ENCODE assay signal across 13 cellular contexts in genomic region chr14:24240110-24240918, GRCh38. TPM values are rescaled to one million over a fixed set of nuclear protein-coding genes. Genes with fewer than 3 reads are reported as not detected.
A peak's percentile ranks its signal among the peaks of the same experiment; 100 is the strongest.
DNase-seq lines count a peak whose midpoint lies in the region; ATAC-seq, FAIRE-seq and TF ChIP-seq lines count a peak whose summit lies in the region.
"Had no signal": no experiment of that assay in that cellular context is flagged by ENCODE, and none has a peak within 500 bp of the region (broad histone marks: within the 10 kb centered on the region; RNA-seq: fewer than 3 reads in every experiment).

No MANE protein-coding gene starts in this region.

- no peaks in the 10 kb centered on the region for H3K27me3 ChIP-seq in adrenal gland
- no peaks in the 10 kb centered on the region for H3K27me3 ChIP-seq in muscle layer of colon (ENCODE audit: control insufficient read depth in 1 of 2, insufficient read depth in 2 of 2, low read length in 2 of 2)
- H3K27me3 ChIP-seq in transverse colon, result no peaks in the 10 kb centered on the region
- no peaks in the 10 kb centered on the region for H3K27me3 ChIP-seq in pancreas

- peak overlapping the region; percentile 71 for H3K27ac Mint-ChIP-seq in activated T-cell treated with anti-CD3 and anti-CD28 coated beads, Interleukin-2, amount 50 U/mL, for 72 hours

- no peaks in the 10 kb centered on the region for H3K27me3 Mint-ChIP-seq in activated T-cell treated with anti-CD3 and anti-CD28 coated beads, Interleukin-2, amount 50 U/mL, for 72 hours (ENCODE audit: low read depth)

- TF ChIP-seq CTCF in adrenal gland (IDR thresholded peaks at IDR 0.05), result no peak
- TF ChIP-seq CTCF in transverse colon (IDR thresholded peaks at IDR 0.05), result no peak
- no peak for TF ChIP-seq CTCF in pancreas (IDR thresholded peaks at IDR 0.05)

- TF ChIP-seq POLR2A in adrenal gland (IDR thresholded peaks at IDR 0.05), result no peak
- TF ChIP-seq POLR2A in transverse colon (IDR thresholded peaks at IDR 0.05), result no peak

- ATAC-seq in activated T-cell treated with anti-CD3 and anti-CD28 coated beads, Interleukin-2, amount 50 U/mL, for 72 hours (replicated peaks in 1 of 2), result no peak
- no peak for ATAC-seq in HG03139 (IDR thresholded peaks at IDR 0.05; ENCODE audit: unreplicated experiment)
- no peak for ATAC-seq in pancreas
- ATAC-seq: left ventricle myocardium superior had no signal

- H3K4me3 Mint-ChIP-seq in activated T-cell treated with anti-CD3 and anti-CD28 coated beads, Interleukin-2, amount 50 U/mL, for 72 hours, result peak overlapping the region; percentile 93 to 95

- in situ Hi-C loops in transverse colon (cut with MboI; ENCODE audit: low pct_ligation_motif_present in 1 of 4, low pct_unique_long_range_greater_than_20kb in 1 of 4, low sequenced_read_pairs in 3 of 4), result loop anchor here (5.0 to 25.0 kb wide), 3 partner anchors 57 to 197 kb away; partner anchors contain the start of genes CBLN3 (in 3 of the 4), KHNYN (in 3 of the 4), SDR39U1 (in 3 of the 4) and DHRS1 (in 1 of the 4)

- H3K4me3 ChIP-seq in adrenal gland (peak overlapping the region in 1 of 4 donors; percentile 78), muscle layer of colon (ENCODE audit: low read depth in 1 of 2, low read length in 2 of 2) (no peak overlapping the region), transverse colon (no peak overlapping the region), pancreas (peak overlapping the region in 1 of 4 donors; percentile 10)

- H3K9me3 ChIP-seq in adrenal gland (replicated peaks in 1 of 3), result no peaks in the 10 kb centered on the region
- no peaks in the 10 kb centered on the region for H3K9me3 ChIP-seq in muscle layer of colon (ENCODE audit: low read length)
- H3K9me3 ChIP-seq in transverse colon, result no peaks in the 10 kb centered on the region
- H3K9me3 ChIP-seq in pancreas, result no peaks in the 10 kb centered on the region

- H3K36me3 ChIP-seq in adrenal gland (replicated peaks in 1 of 2) (peaks cover 0 to 58% of the 10 kb centered on the region in 2 donors), muscle layer of colon (ENCODE audit: insufficient read depth, low read length) (peaks cover 58% of the 10 kb centered on the region), transverse colon (peaks cover 0 to 35% (median 13%) of the 10 kb centered on the region in 4 donors), pancreas (peaks cover 5 to 39% (median 27%) of the 10 kb centered on the region in 3 donors)

- 77 to 87% (median 83%) methylated on average over 3 to 9 of the region's 9 CpGs for WGBS in adrenal gland, 4 donors
- WGBS in transverse colon (ENCODE audit: low coverage in 1 of 2), 2 donors, result 92 to 93% methylated on average over 3 to 9 of the region's 9 CpGs
- WGBS in pancreas, 2 donors, result 81 to 84% methylated on average over 9 of the region's 9 CpGs

- no peak for DNase-seq in activated T-cell treated with anti-CD3 and anti-CD28 coated beads, Interleukin-2, amount 50 U/mL, for 72 hours
- no peak for DNase-seq in activated T-cell treated with anti-CD3 and anti-CD28 coated beads, Interleukin-2, amount 50 U/mL, for 48 hours
- DNase-seq in adrenal gland, result peak in 2 of 7 donors; percentile 21 to 39
- DNase-seq in transverse colon, result no peak
- DNase-seq in pancreas, result no peak
- DNase-seq in hypothalamus (lab: John Stamatoyannopoulos, UW), result no peak
- DNase-seq: amniotic stem cell, left ventricle myocardium superior, NCI-H510A had no signal

- H3K9me3 Mint-ChIP-seq in activated T-cell treated with anti-CD3 and anti-CD28 coated beads, Interleukin-2, amount 50 U/mL, for 72 hours, result no peaks in the 10 kb centered on the region

- H3K36me3 Mint-ChIP-seq in activated T-cell treated with anti-CD3 and anti-CD28 coated beads, Interleukin-2, amount 50 U/mL, for 72 hours (ENCODE audit: insufficient read depth in 2 of 2), result peaks cover 15 to 16% of the 10 kb centered on the region in 2 donors

- intact Hi-C loops in adrenal gland (cut with DNase I) (loop anchor here in 1 of 2 donors (10.0 kb wide), 1 partner anchor 64 kb away; the partner anchor contains the start of gene CIDEB), transverse colon (cut with DNase I; ENCODE audit: low total_unique reads) (no loop called here), pancreas (cut with DNase I) (no loop called here)

- no peak for FAIRE-seq in pancreas (lab: Jason Lieb, UNC)
- FAIRE-seq: TTC549, urothelium cell line had no signal

- H3K9ac ChIP-seq in muscle layer of colon (ENCODE audit: low read length), result no peak overlapping the region

- H3K27ac ChIP-seq in adrenal gland (peak overlapping the region in 3 of 5 donors; percentile 95 to 99 (median 99)), muscle layer of colon (ENCODE audit: low read depth, low read length) (peak overlapping the region; percentile 37), transverse colon (peak overlapping the region in 3 of 4 donors; percentile 97 to 100 (median 99)), pancreas (no peak overlapping the region)

- peaks cover 68% of the 10 kb centered on the region for H3K4me1 Mint-ChIP-seq in activated T-cell treated with anti-CD3 and anti-CD28 coated beads, Interleukin-2, amount 50 U/mL, for 72 hours (ENCODE audit: low read depth)

- TF ChIP-seq EP300 in transverse colon (IDR thresholded peaks at IDR 0.05; ENCODE audit: low read depth), result no peak

- H3K4me1 ChIP-seq in adrenal gland (replicated peaks in 1 of 2), result peaks cover 26 to 45% of the 10 kb centered on the region in 2 donors
- H3K4me1 ChIP-seq in muscle layer of colon (ENCODE audit: insufficient read depth, low read length), result peaks cover 34% of the 10 kb centered on the region
- peaks cover 28 to 40% (median 30%) of the 10 kb centered on the region in 4 donors for H3K4me1 ChIP-seq in transverse colon
- peaks cover 14 to 27% (median 23%) of the 10 kb centered on the region in 3 donors for H3K4me1 ChIP-seq in pancreas

RNA-seq across cellular contexts. Expression of gene TINF2, which starts 2.1 kb away (rescaled TPM):
- 100 to 1,000 TPM in 1 of 2 donors, 10 to 100 TPM in 1; 87.7 to 103 TPM for total RNA-seq in activated T-cell treated with anti-CD3 and anti-CD28 coated beads, Interleukin-2, amount 50 U/mL, for 72 hours
- 100 to 1,000 TPM in 5 of 8 donors, 10 to 100 TPM in 3; 76.3 to 216 (median 116) TPM for total RNA-seq in adrenal gland
- 100 to 1,000 TPM in 2 of 3 donors, 10 to 100 TPM in 1; 57.8 to 179 (median 103) TPM for polyA plus RNA-seq in adrenal gland
- total RNA-seq in transverse colon, result 100 to 1,000 TPM in 1 of 4 donors, 10 to 100 TPM in 3; 26.9 to 120 (median 42.2) TPM
- 10 to 100 TPM; 32.1 to 42.6 (median 34.4) TPM for total RNA-seq in pancreas
- 10 to 100 TPM; 23.8 to 43.8 TPM for polyA plus RNA-seq in pancreas

RNA-seq across cellular contexts. Expression of gene GMPR2, which starts 7.6 kb away (rescaled TPM):
- total RNA-seq in activated T-cell treated with anti-CD3 and anti-CD28 coated beads, Interleukin-2, amount 50 U/mL, for 72 hours, result 10 to 100 TPM; 67.5 to 75.5 TPM
- total RNA-seq in adrenal gland (100 to 1,000 TPM in 7 of 8 donors, 10 to 100 TPM in 1; 92.5 to 188 (median 133) TPM), transverse colon (10 to 100 TPM in 3 of 4 donors, 1 to 10 TPM in 1; 4.2 to 72.5 (median 46.3) TPM), pancreas (10 to 100 TPM; 24.3 to 37.0 (median 28.6) TPM)
- polyA plus RNA-seq in adrenal gland (100 to 1,000 TPM in 1 of 3 donors, 10 to 100 TPM in 2; 70.6 to 103 (median 98.0) TPM), pancreas (10 to 100 TPM; 23.6 to 48.1 TPM)

RNA-seq across cellular contexts. Expression of gene NEDD8, which starts 8.1 kb away (rescaled TPM):
- 100 to 1,000 TPM; 127 to 148 TPM for total RNA-seq in activated T-cell treated with anti-CD3 and anti-CD28 coated beads, Interleukin-2, amount 50 U/mL, for 72 hours
- total RNA-seq in adrenal gland (100 to 1,000 TPM; 154 to 376 (median 208) TPM), transverse colon (100 to 1,000 TPM in 1 of 4 donors, 10 to 100 TPM in 3; 42.2 to 113 (median 69.9) TPM), pancreas (10 to 100 TPM; 32.5 to 65.1 (median 46.9) TPM)
- polyA plus RNA-seq in adrenal gland (100 to 1,000 TPM; 136 to 448 (median 215) TPM), pancreas (100 to 1,000 TPM in 1 of 2 donors, 10 to 100 TPM in 1; 62.8 to 118 TPM)

RNA-seq across cellular contexts. Expression of gene TGM1, which starts 22.7 kb away (rescaled TPM):
- 10 to 100 TPM in 1 of 2 donors, 1 to 10 TPM in 1; 9.3 to 14.0 TPM for total RNA-seq in activated T-cell treated with anti-CD3 and anti-CD28 coated beads, Interleukin-2, amount 50 U/mL, for 72 hours
- total RNA-seq in adrenal gland (1 to 10 TPM in 3 of 8 donors, under 1 TPM in 4, not detected in 1; 0.28 to 1.4 (median 0.87) TPM), transverse colon (10 to 100 TPM in 1 of 4 donors, 1 to 10 TPM in 2, not detected in 1; 1.4 to 96.5 (median 2.2) TPM), pancreas (1 to 10 TPM; 1.2 to 3.8 (median 2.2) TPM)
- polyA plus RNA-seq in adrenal gland (1 to 10 TPM in 2 of 3 donors, under 1 TPM in 1; 0.44 to 2.7 (median 2.2) TPM), pancreas (1 to 10 TPM; 4.8 to 5.4 TPM)

RNA-seq across cellular contexts. Expression of gene MDP1, which starts 24.4 kb away (rescaled TPM):
- 10 to 100 TPM; 16.8 to 20.2 TPM for total RNA-seq in activated T-cell treated with anti-CD3 and anti-CD28 coated beads, Interleukin-2, amount 50 U/mL, for 72 hours
- 10 to 100 TPM; 20.3 to 53.7 (median 28.1) TPM for total RNA-seq in adrenal gland
- 10 to 100 TPM; 32.2 to 40.2 (median 39.4) TPM for polyA plus RNA-seq in adrenal gland
- total RNA-seq in transverse colon, result 100 to 1,000 TPM in 1 of 4 donors, 10 to 100 TPM in 3; 11.1 to 116 (median 40.2) TPM
- total RNA-seq in pancreas, result 10 to 100 TPM in 2 of 6 donors, 1 to 10 TPM in 4; 7.8 to 11.9 (median 9.3) TPM
- 10 to 100 TPM; 20.4 to 31.7 TPM for polyA plus RNA-seq in pancreas

Comparison
In these comparisons a context has a peak if more than half of its experiments do, and no peak if none do; other contexts are left out.
1. H3K27ac ChIP-seq: peak in adrenal gland (3 of 5), muscle layer of colon (single experiment) and transverse colon (3 of 4); none in pancreas (0 of 4).